In the genomic region with DNA sequence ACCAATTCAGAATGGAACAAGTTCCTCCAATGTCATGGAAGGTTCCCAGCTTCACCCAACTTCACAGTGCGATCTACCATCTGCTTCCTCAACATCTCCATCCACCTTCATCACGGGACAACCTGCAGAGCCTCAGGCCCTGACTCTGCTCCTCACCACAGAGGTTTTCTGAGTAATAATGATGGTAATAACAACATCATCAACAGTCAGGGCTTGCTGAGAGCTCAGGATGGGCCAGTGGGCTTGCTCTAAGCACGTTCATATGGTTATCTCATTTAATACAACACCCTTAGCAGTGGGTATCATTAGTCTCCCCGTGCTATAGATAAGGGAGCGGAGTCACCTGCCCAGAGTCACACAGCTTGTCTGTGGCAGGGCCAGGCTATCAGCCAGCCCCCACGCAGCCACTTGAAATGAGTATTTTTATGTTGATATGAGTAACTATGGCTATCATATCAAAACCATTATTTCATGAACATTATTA, we compare ENCODE assay signal across 10 cellular contexts. TPM values are rescaled to one million over a fixed set of nuclear protein-coding genes. Genes with fewer than 3 reads are reported as not detected.
DNase-seq lines count a peak whose midpoint lies in the region; ATAC-seq and TF ChIP-seq lines count a peak whose summit lies in the region.
"Had no signal": no experiment of that assay in that cellular context is flagged by ENCODE, and none has a peak within 500 bp of the region (broad histone marks: within the 10 kb centered on the region; RNA-seq: fewer than 3 reads in every experiment).

No MANE protein-coding gene starts in this region.

- H3K27me3 Mint-ChIP-seq in activated CD4-positive, alpha-beta T cell treated with anti-CD3 and anti-CD28 coated beads, Interleukin-2, amount 10 ng/mL, durations not matched to agents 24 days and 14 days: no peaks in the 10 kb centered on the region
- H3K27me3 Mint-ChIP-seq in activated CD4-positive, alpha-beta T cell treated with anti-CD3 and anti-CD28 coated beads, Interleukin-2, amount 10 ng/mL, durations not matched to agents 7 days and 5 days: no peaks in the 10 kb centered on the region
- H3K27me3 Mint-ChIP-seq in IgD-negative memory B cell: no peaks in the 10 kb centered on the region

- peaks cover 60% of the 10 kb centered on the region for H3K4me1 Mint-ChIP-seq in activated CD4-positive, alpha-beta T cell treated with anti-CD3 and anti-CD28 coated beads, Interleukin-2, amount 10 ng/mL, durations not matched to agents 24 days and 14 days
- peaks cover 54% of the 10 kb centered on the region for H3K4me1 Mint-ChIP-seq in activated CD4-positive, alpha-beta T cell treated with anti-CD3 and anti-CD28 coated beads, Interleukin-2, amount 10 ng/mL, durations not matched to agents 7 days and 5 days
- H3K4me1 Mint-ChIP-seq in IgD-negative memory B cell: peaks cover 43 to 68% (median 68%) of the 10 kb centered on the region in 3 donors

- H3K79me2 ChIP-seq in MM.1S (ENCODE audit: low read length): no peaks in the 10 kb centered on the region
- H3K79me2 ChIP-seq: hepatocyte had no signal

- ATAC-seq in GM21723 (IDR thresholded peaks at IDR 0.05; ENCODE audit: unreplicated experiment) (peak; percentile 17), Right ventricle myocardium inferior (no peak), GM19328 (IDR thresholded peaks at IDR 0.05; ENCODE audit: unreplicated experiment) (no peak)
- ATAC-seq: A549 had no signal

- TF ChIP-seq CTCF in neutrophil (IDR thresholded peaks at IDR 0.05) (no peak), MM.1S (IDR thresholded peaks at IDR 0.05; ENCODE audit: low read length) (no peak)

- H3K27me3 ChIP-seq in neutrophil (no peaks in the 10 kb centered on the region), MM.1S (replicated peaks; ENCODE audit: insufficient read depth, low read length) (no peaks in the 10 kb centered on the region)
- H3K27me3 ChIP-seq: hepatocyte had no signal

- H3K9ac ChIP-seq in MM.1S (ENCODE audit: low read length): no peak overlapping the region

- H3K27ac Mint-ChIP-seq in activated CD4-positive, alpha-beta T cell treated with anti-CD3 and anti-CD28 coated beads, Interleukin-2, amount 10 ng/mL, durations not matched to agents 24 days and 14 days: peak overlapping the region; percentile 49
- no peak overlapping the region for H3K27ac Mint-ChIP-seq in activated CD4-positive, alpha-beta T cell treated with anti-CD3 and anti-CD28 coated beads, Interleukin-2, amount 10 ng/mL, durations not matched to agents 7 days and 5 days
- peak overlapping the region; percentile 81 to 91 (median 89) for H3K27ac Mint-ChIP-seq in IgD-negative memory B cell

- H3K4me2 ChIP-seq in MM.1S (ENCODE audit: low read depth, low read length): no peak overlapping the region
- H3K4me2 ChIP-seq: A549, hepatocyte had no signal

- H3K4me1 ChIP-seq in neutrophil (ENCODE audit: control insufficient read depth in 1 of 2, insufficient read depth in 1 of 2, low read depth in 1 of 2, low read length in 1 of 2) (peaks cover 91 to 98% of the 10 kb centered on the region in 2 experiments), MM.1S (ENCODE audit: low read length) (no peaks in the 10 kb centered on the region)

- no peaks in the 10 kb centered on the region for H4K20me1 ChIP-seq in MM.1S (ENCODE audit: insufficient read depth, low read length)

- no peaks in the 10 kb centered on the region for H3K9me3 ChIP-seq in neutrophil
- H3K9me3 ChIP-seq in MM.1S (replicated peaks; ENCODE audit: insufficient read depth, low read length): no peaks in the 10 kb centered on the region
- H3K9me3 ChIP-seq: A549 had no signal

- no peak overlapping the region for H2AFZ ChIP-seq in MM.1S (ENCODE audit: low read length)
- H2AFZ ChIP-seq: hepatocyte had no signal

- intact Hi-C loops in activated CD4-positive, alpha-beta T cell treated with anti-CD3 and anti-CD28 coated beads, Interleukin-2, amount 10 ng/mL, durations not matched to agents 24 days and 14 days (cut with micrococcal nuclease): no loop called here
- intact Hi-C loops in Right ventricle myocardium inferior (cut with DNase I): no loop called here

- no peaks in the 10 kb centered on the region for H3K9me3 Mint-ChIP-seq in activated CD4-positive, alpha-beta T cell treated with anti-CD3 and anti-CD28 coated beads, Interleukin-2, amount 10 ng/mL, durations not matched to agents 24 days and 14 days
- no peaks in the 10 kb centered on the region for H3K9me3 Mint-ChIP-seq in activated CD4-positive, alpha-beta T cell treated with anti-CD3 and anti-CD28 coated beads, Interleukin-2, amount 10 ng/mL, durations not matched to agents 7 days and 5 days
- H3K9me3 Mint-ChIP-seq in IgD-negative memory B cell: no peaks in the 10 kb centered on the region

- POLR2A ChIA-PET in activated CD4-positive, alpha-beta T cell treated with anti-CD3 and anti-CD28 coated beads, Interleukin-2, amount 10 ng/mL, durations not matched to agents 7 days and 5 days (lab: Charles Lee): no interaction called here

- H3F3A ChIP-seq in MM.1S (ENCODE audit: insufficient read depth, low read length): no peaks in the 10 kb centered on the region

- peak overlapping the region in 1 of 2 experiments; percentile 61 for H3K4me3 ChIP-seq in neutrophil (ENCODE audit: low read depth in 1 of 2, low read length in 1 of 2)
- H3K4me3 ChIP-seq in MM.1S (ENCODE audit: low read length): no peak overlapping the region
- H3K4me3 ChIP-seq: A549, hepatocyte had no signal

- peak overlapping the region; percentile 99 for H3K27ac ChIP-seq in neutrophil
- H3K27ac ChIP-seq in MM.1S (ENCODE audit: low read length): no peak overlapping the region
- H3K27ac ChIP-seq: hepatocyte had no signal

- no peak for DNase-seq in activated CD4-positive, alpha-beta T cell treated with anti-CD3 and anti-CD28 coated beads, Interleukin-2, amount 10 ng/mL, durations not matched to agents 24 days and 14 days
- no peak for DNase-seq in activated CD4-positive, alpha-beta T cell treated with anti-CD3 and anti-CD28 coated beads, Interleukin-2, amount 10 ng/mL, durations not matched to agents 7 days and 5 days
- no peak for DNase-seq in MM.1S
- no peak for DNase-seq in Right ventricle myocardium inferior (ENCODE audit: missing footprints)

- no peaks in the 10 kb centered on the region for H3K9me2 ChIP-seq in MM.1S (replicated peaks; ENCODE audit: insufficient read depth, low read length)

- H3K36me3 ChIP-seq in neutrophil (peaks cover 25% of the 10 kb centered on the region), MM.1S (replicated peaks; ENCODE audit: insufficient read depth, low read length) (no peaks in the 10 kb centered on the region)

- peaks cover 33% of the 10 kb centered on the region for H3K36me3 Mint-ChIP-seq in activated CD4-positive, alpha-beta T cell treated with anti-CD3 and anti-CD28 coated beads, Interleukin-2, amount 10 ng/mL, durations not matched to agents 24 days and 14 days (ENCODE audit: low read depth)
- peaks cover 38% of the 10 kb centered on the region for H3K36me3 Mint-ChIP-seq in activated CD4-positive, alpha-beta T cell treated with anti-CD3 and anti-CD28 coated beads, Interleukin-2, amount 10 ng/mL, durations not matched to agents 7 days and 5 days (ENCODE audit: low read depth)
- H3K36me3 Mint-ChIP-seq in IgD-negative memory B cell: no peaks in the 10 kb centered on the region

- CTCF ChIA-PET in activated CD4-positive, alpha-beta T cell treated with anti-CD3 and anti-CD28 coated beads, Interleukin-2, amount 10 ng/mL, durations not matched to agents 7 days and 5 days (lab: Charles Lee): interaction anchor here (0.6 to 3.1 kb wide), 5 partner anchors 8 to 91 kb away, joined by 3 to 9 read pairs (median 4); no protein-coding TSS in a partner anchor

- no peak overlapping the region for H3K4me3 Mint-ChIP-seq in activated CD4-positive, alpha-beta T cell treated with anti-CD3 and anti-CD28 coated beads, Interleukin-2, amount 10 ng/mL, durations not matched to agents 24 days and 14 days
- H3K4me3 Mint-ChIP-seq in activated CD4-positive, alpha-beta T cell treated with anti-CD3 and anti-CD28 coated beads, Interleukin-2, amount 10 ng/mL, durations not matched to agents 7 days and 5 days: no peak overlapping the region
- peak overlapping the region in 3 of 4 donors; percentile 34 to 84 (median 63) for H3K4me3 Mint-ChIP-seq in IgD-negative memory B cell

RNA-seq across cellular contexts. Expression of a gene that starts 38.6 kb away (rescaled TPM):
- 64.3 and 65.5 TPM in 2 replicates for total RNA-seq in activated CD4-positive, alpha-beta T cell treated with anti-CD3 and anti-CD28 coated beads, Interleukin-2, amount 10 ng/mL, durations not matched to agents 24 days and 14 days
- 10 to 100 TPM; 81.0 to 86.1 TPM for total RNA-seq in activated CD4-positive, alpha-beta T cell treated with anti-CD3 and anti-CD28 coated beads, Interleukin-2, amount 10 ng/mL, durations not matched to agents 7 days and 5 days
- 41.7 TPM for polyA plus RNA-seq in IgD-negative memory B cell
- 11.0 TPM for total RNA-seq in Right ventricle myocardium inferior

Comparison
In these comparisons a context has a peak if more than half of its experiments do, and no peak if none do; other contexts are left out.
1. H3K4me3 Mint-ChIP-seq: peak in IgD-negative memory B cell (3 of 4); none in activated CD4-positive, alpha-beta T cell treated with anti-CD3 and anti-CD28 coated beads, Interleukin-2, amount 10 ng/mL, durations not matched to agents 24 days and 14 days (single experiment) and activated CD4-positive, alpha-beta T cell treated with anti-CD3 and anti-CD28 coated beads, Interleukin-2, amount 10 ng/mL, durations not matched to agents 7 days and 5 days (single experiment).